ENCODE assay signal across 3 cellular contexts in genomic region chr4:48030470-48030869, GRCh38.
TF ChIP-seq lines count a peak whose summit lies in the region.

No MANE protein-coding gene starts in this region.

TF ChIP-seq in GM12891, 5 proteins besides CTCF, POLR2A, EP300 and RAD21:
- TF ChIP-seq SPI1 (IDR thresholded peaks at IDR 0.05; ENCODE audit: low read depth, low read length) (0 out of 2 replicates have a peak, but pooled peaks have one; percentile 14), POU2F2 (IDR thresholded peaks at IDR 0.05; ENCODE audit: low read depth, low read length) (no peak), PAX5 (IDR thresholded peaks at IDR 0.05; ENCODE audit: insufficient read depth, low read length, severe bottlenecking) (no peak), POLR2AphosphoS5 (IDR thresholded peaks at IDR 0.05; ENCODE audit: low read depth, low read length) (no peak)

TF ChIP-seq in GM23338, 12 proteins besides CTCF, POLR2A, EP300 and RAD21:
- TF ChIP-seq EZH2phosphoT487 (IDR thresholded peaks at IDR 0.05; ENCODE audit: unreplicated experiment): no peak
- no peak for TF ChIP-seq STAT1 (IDR thresholded peaks at IDR 0.05; ENCODE audit: unreplicated experiment)
- no peak for TF ChIP-seq POLR2AphosphoS5 (IDR thresholded peaks at IDR 0.05; ENCODE audit: low read depth)
- no peak for TF ChIP-seq REST (IDR thresholded peaks at IDR 0.05; ENCODE audit: unreplicated experiment)
- TF ChIP-seq ETS1 (IDR thresholded peaks at IDR 0.05): no peak

TF ChIP-seq in H1, 55 proteins besides CTCF, POLR2A, EP300 and RAD21:
- TF ChIP-seq HDAC2 (IDR thresholded peaks at IDR 0.05; ENCODE audit: borderline replicate concordance in 1 of 2, low read depth in 2 of 2, low read length in 2 of 2) (no peak), TCF12 (IDR thresholded peaks at IDR 0.05; ENCODE audit: low read depth, low read length) (no peak), GTF2F1 (IDR thresholded peaks at IDR 0.05; ENCODE audit: borderline replicate concordance, low read depth, low read length) (no peak), CHD2 (IDR thresholded peaks at IDR 0.05; ENCODE audit: low read length) (no peak), NRF1 (IDR thresholded peaks at IDR 0.05; ENCODE audit: low read depth, low read length) (no peak), KDM5A (IDR thresholded peaks at IDR 0.05; ENCODE audit: low read length) (no peak)
- TF ChIP-seq, protein P1, sequence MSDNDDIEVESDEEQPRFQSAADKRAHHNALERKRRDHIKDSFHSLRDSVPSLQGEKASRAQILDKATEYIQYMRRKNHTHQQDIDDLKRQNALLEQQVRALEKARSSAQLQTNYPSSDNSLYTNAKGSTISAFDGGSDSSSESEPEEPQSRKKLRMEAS (IDR thresholded peaks at IDR 0.05): no peak
